ENCODE assay signal across 22 cellular contexts in genomic region chr11:34305780-34306179, GRCh38.
"Had no signal": no experiment of that assay in that cellular context is flagged by ENCODE, and none has a peak within 500 bp of the region (broad histone marks: within the 10 kb centered on the region; RNA-seq: fewer than 3 reads in every experiment).

No MANE protein-coding gene starts in this region.

- H3K36me3 ChIP-seq: esophagus muscularis mucosa, gastrocnemius medialis, heart right ventricle, left lung, lower lobe of right lung had no signal

- DNase-seq: dermis blood vessel endothelial cell; dorsolateral prefrontal cortex; effector CD4-positive, alpha-beta T cell; effector memory CD4-positive, alpha-beta T cell; foreskin melanocyte; gastrocnemius medialis; glutamatergic neuron; head of caudate nucleus; heart right ventricle; hippocampal formation; left cardiac atrium; left lung; left ventricle myocardium superior; lower lobe of right lung; mesendoderm; midbrain had no signal

- H3K27ac ChIP-seq: coronary artery, dorsolateral prefrontal cortex, esophagus muscularis mucosa, gastrocnemius medialis, heart right ventricle, left lung, lower lobe of right lung had no signal

- FAIRE-seq: colon, endothelial cell of umbilical vein, islet of Langerhans, keratinocyte had no signal

- H3K27me3 ChIP-seq: dorsolateral prefrontal cortex, esophagus muscularis mucosa, gastrocnemius medialis, heart right ventricle, left lung had no signal

- H3K9me3 ChIP-seq: esophagus muscularis mucosa, gastrocnemius medialis, heart right ventricle, left lung, lower lobe of right lung had no signal

- H3K4me3 ChIP-seq: coronary artery, dorsolateral prefrontal cortex, esophagus muscularis mucosa, gastrocnemius medialis, heart right ventricle, left lung, lower lobe of right lung had no signal

- ATAC-seq: gastrocnemius medialis, heart right ventricle, left cardiac atrium, left lung, left ventricle myocardium superior, lower lobe of right lung had no signal
